8 cellular contexts compared by ENCODE assay signal in the genomic region with DNA sequence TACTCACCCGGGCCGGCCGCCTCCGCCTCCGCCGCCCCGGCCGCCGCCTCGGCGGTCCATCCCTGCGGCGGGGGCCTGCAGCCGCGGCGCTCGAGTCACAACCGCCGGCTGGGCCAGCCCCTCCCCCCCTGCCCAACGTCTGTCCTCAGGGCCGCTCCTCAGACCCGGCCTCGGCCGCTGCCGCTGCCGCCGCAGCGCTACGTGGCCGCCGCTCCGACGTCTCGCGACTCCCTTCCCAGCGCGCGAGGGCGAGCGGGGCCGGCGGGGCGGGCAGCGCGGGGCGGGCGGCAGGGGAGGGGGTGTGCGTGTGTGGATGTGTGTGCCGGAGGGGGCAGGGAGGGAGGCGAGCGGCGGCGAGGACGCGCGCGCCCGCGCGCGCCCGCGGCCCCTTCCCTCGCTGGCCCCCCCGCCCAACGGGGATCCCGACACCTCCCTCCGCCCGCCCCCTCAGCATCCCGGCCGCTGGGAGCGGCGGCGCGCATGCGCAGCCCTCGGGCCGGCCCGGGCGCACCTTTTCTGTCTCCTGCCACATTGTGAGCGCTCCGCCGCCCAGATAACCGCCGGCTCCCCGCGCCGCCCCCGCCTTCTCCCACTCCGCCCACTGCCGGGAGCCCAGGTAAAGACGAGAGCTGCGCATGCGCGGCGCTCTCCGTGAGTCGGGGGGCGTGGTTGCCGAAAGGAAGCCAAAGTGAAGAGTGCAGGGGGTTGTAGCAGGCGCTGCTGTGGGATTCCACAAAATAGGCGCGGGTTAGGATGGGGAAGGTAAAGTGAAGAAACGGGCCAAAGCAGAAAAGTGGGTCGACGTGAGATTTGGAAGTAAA. TPM values are rescaled to one million over a fixed set of nuclear protein-coding genes. Genes with fewer than 3 reads are reported as not detected.
DNase-seq lines count a peak whose midpoint lies in the region; TF ChIP-seq lines count a peak whose summit lies in the region.

TSS of gene ZNF652 (minus strand) at position 349 of the 821 bp plus-strand sequence. CDS start 44,525 bp downstream, outside the sequence.

- 0% methylated on average over 13 to 33 of the region's 106 CpGs for WGBS in mesodermal cell (ENCODE audit: insufficient coverage in 2 of 2), 2 experiments

- H3K36me3 ChIP-seq in endocrine pancreas (ENCODE audit: control insufficient read depth, insufficient read depth, low read length) (no peaks in the 10 kb centered on the region), mesodermal cell (ENCODE audit: control insufficient read depth, insufficient read depth, low read length) (no peaks in the 10 kb centered on the region)

- H3K27me3 ChIP-seq in endocrine pancreas (ENCODE audit: control insufficient read depth, insufficient read depth, low read length): no peaks in the 10 kb centered on the region

- peak within 1 kb of the TSS; percentile 89 for H3K27ac ChIP-seq in mesodermal cell (ENCODE audit: low read depth, low read length, severe bottlenecking)

- H3K4me1 ChIP-seq in endocrine pancreas (ENCODE audit: control insufficient read depth, insufficient read depth, low read length): peaks cover 26% of the 10 kb centered on the region
- H3K4me1 ChIP-seq in mesodermal cell (ENCODE audit: control insufficient read depth, insufficient read depth, low read length, poor library complexity, severe bottlenecking): peaks cover 11% of the 10 kb centered on the region

- no peaks in the 10 kb centered on the region for H3K9me3 ChIP-seq in endocrine pancreas (ENCODE audit: control insufficient read depth, low read length)
- no peaks in the 10 kb centered on the region for H3K9me3 ChIP-seq in mesodermal cell (ENCODE audit: control insufficient read depth, low read length)

- H3K9ac ChIP-seq in endocrine pancreas (ENCODE audit: control insufficient read depth, insufficient read depth, low read length): peak within 1 kb of the TSS; percentile 89

- H3K4me3 ChIP-seq in endocrine pancreas (ENCODE audit: control insufficient read depth, insufficient read depth, low read length) (peak within 1 kb of the TSS; percentile 87), mesodermal cell (ENCODE audit: extremely low read depth, insufficient read depth, low read length, poor library complexity, severe bottlenecking) (peak within 1 kb of the TSS; percentile 94)

- no peak for TF ChIP-seq CTCF in GM20000 (IDR thresholded peaks at IDR 0.05; ENCODE audit: extremely low read depth, missing control alignments)

- DNase-seq in CMK (ENCODE audit: low read depth) (peak; percentile 79), GM20000 (ENCODE audit: low spot score) (peak; percentile 98), HUDEP-2 (lab: John Stamatoyannopoulos, UW; ENCODE audit: unreplicated experiment in 76 of 76) (peak in 75 of 76 experiments; percentile 19 to 95 (median 81)), NOMO-1 treated with DMSO at 0.1 percent for 48 hours (lab: John Stamatoyannopoulos, UW; ENCODE audit: unreplicated experiment) (peak; percentile 79)
- DNase-seq in activated CD8-positive, alpha-beta memory T cell treated with anti-CD3 and anti-CD28 coated beads, Interleukin-2, amount 50 U/mL, for 1 hour (ENCODE audit: extremely low read depth): peak; percentile 89
- peak; percentile 77 for DNase-seq in stimulated activated CD8-positive, alpha-beta memory T cell treated with anti-CD3 and anti-CD28 coated beads, Interleukin-15, amount 100 ng/mL, for 24 hours (ENCODE audit: low read depth)

RNA-seq across cellular contexts. Expression of gene ZNF652, which starts in this region (rescaled TPM):
- polyA plus RNA-seq in mesodermal cell (2013, experiment 1 of 2): 19.2 TPM
- polyA plus RNA-seq in mesodermal cell (2013, experiment 2 of 2): 16.8 TPM

Comparison
In these comparisons a context has a peak if more than half of its experiments do, and no peak if none do; other contexts are left out.
1. Peak in every context shown above with its lines: DNase-seq, H3K4me3 ChIP-seq and H3K27ac ChIP-seq.